2 cellular contexts compared by ENCODE assay signal in the genomic region with DNA sequence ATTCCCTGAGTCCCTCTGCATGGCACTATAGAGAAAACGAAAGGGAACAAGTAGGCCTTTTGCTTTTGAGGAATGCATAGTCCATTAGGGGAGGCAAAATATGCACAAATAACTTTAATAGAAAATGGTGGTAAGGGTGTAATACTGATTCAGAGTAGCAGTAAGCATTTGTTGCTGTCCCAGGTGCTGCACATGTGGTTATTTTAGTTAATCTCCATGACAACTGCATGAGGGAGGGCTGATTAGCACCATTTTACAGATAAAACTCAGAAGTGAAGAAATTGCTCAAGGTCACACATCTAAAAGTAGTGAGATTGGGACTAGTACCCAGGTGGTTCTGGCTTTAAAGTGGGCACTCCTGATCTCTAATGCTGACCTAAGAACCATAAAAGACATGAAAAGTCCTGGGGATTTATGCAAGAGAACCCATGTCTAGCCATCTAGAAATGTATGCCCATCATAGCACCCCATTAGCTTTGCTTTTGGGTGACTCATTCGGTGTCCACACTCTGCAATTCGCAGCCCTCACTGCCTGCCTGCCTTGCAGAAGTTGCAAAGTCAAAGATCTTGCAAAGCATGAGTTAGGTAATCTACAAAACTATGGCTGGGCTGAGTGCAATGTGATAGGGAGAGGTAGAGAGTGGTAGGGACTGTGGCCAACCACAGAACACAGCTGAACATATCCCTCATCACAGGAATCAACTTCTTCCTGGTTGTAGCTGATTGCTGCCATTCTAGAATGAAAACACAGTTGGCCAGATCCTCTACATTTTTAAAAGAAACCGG.
A peak's percentile ranks its signal among the peaks of the same experiment; 100 is the strongest.
TF ChIP-seq lines count a peak whose summit lies in the region.

No MANE protein-coding gene starts in this region.

TF ChIP-seq in SK-N-SH, 30 proteins besides CTCF, POLR2A, EP300 and RAD21 (continued from another document):
- TF ChIP-seq, protein P1, sequence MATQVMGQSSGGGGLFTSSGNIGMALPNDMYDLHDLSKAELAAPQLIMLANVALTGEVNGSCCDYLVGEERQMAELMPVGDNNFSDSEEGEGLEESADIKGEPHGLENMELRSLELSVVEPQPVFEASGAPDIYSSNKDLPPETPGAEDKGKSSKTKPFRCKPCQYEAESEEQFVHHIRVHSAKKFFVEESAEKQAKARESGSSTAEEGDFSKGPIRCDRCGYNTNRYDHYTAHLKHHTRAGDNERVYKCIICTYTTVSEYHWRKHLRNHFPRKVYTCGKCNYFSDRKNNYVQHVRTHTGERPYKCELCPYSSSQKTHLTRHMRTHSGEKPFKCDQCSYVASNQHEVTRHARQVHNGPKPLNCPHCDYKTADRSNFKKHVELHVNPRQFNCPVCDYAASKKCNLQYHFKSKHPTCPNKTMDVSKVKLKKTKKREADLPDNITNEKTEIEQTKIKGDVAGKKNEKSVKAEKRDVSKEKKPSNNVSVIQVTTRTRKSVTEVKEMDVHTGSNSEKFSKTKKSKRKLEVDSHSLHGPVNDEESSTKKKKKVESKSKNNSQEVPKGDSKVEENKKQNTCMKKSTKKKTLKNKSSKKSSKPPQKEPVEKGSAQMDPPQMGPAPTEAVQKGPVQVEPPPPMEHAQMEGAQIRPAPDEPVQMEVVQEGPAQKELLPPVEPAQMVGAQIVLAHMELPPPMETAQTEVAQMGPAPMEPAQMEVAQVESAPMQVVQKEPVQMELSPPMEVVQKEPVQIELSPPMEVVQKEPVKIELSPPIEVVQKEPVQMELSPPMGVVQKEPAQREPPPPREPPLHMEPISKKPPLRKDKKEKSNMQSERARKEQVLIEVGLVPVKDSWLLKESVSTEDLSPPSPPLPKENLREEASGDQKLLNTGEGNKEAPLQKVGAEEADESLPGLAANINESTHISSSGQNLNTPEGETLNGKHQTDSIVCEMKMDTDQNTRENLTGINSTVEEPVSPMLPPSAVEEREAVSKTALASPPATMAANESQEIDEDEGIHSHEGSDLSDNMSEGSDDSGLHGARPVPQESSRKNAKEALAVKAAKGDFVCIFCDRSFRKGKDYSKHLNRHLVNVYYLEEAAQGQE (IDR thresholded peaks at IDR 0.05; ENCODE audit: low read depth, low read length), result peak; percentile 22; the same call in 1 of the 2 replicates
- TF ChIP-seq MEF2A (IDR thresholded peaks at IDR 0.05; ENCODE audit: borderline replicate concordance, low read depth) (no peak), CHD2 (IDR thresholded peaks at IDR 0.05; ENCODE audit: low read length, partially characterized antibody) (no peak), EZH2phosphoT487 (IDR thresholded peaks at IDR 0.05; ENCODE audit: borderline replicate concordance, low read depth) (no peak), TCF12 (IDR thresholded peaks at IDR 0.05) (no peak)

TF ChIP-seq in SK-N-SH treated with all-trans-retinoic acid at 6 μM for 48 hours, 23 proteins besides CTCF, POLR2A, EP300 and RAD21 (continued from another document):
- TF ChIP-seq, protein P2, sequence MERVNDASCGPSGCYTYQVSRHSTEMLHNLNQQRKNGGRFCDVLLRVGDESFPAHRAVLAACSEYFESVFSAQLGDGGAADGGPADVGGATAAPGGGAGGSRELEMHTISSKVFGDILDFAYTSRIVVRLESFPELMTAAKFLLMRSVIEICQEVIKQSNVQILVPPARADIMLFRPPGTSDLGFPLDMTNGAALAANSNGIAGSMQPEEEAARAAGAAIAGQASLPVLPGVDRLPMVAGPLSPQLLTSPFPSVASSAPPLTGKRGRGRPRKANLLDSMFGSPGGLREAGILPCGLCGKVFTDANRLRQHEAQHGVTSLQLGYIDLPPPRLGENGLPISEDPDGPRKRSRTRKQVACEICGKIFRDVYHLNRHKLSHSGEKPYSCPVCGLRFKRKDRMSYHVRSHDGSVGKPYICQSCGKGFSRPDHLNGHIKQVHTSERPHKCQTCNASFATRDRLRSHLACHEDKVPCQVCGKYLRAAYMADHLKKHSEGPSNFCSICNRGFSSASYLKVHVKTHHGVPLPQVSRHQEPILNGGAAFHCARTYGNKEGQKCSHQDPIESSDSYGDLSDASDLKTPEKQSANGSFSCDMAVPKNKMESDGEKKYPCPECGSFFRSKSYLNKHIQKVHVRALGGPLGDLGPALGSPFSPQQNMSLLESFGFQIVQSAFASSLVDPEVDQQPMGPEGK (CRISPR knock-in tag; IDR thresholded peaks at IDR 0.05; ENCODE audit: borderline replicate concordance), result no peak
- TF ChIP-seq ZFP30 (CRISPR knock-in tag; IDR thresholded peaks at IDR 0.05), result no peak
- no peak for TF ChIP-seq TOX (CRISPR knock-in tag; IDR thresholded peaks at IDR 0.05; ENCODE audit: borderline replicate concordance)
- no peak for TF ChIP-seq ZNF70 (CRISPR knock-in tag; IDR thresholded peaks at IDR 0.05)
- no peak for TF ChIP-seq CSDC2 (CRISPR knock-in tag; IDR thresholded peaks at IDR 0.05)
- no peak for TF ChIP-seq GLIS3 (CRISPR knock-in tag; IDR thresholded peaks at IDR 0.05)
- TF ChIP-seq ZFP3 (CRISPR knock-in tag; IDR thresholded peaks at IDR 0.05), result no peak
- TF ChIP-seq, protein P3, sequence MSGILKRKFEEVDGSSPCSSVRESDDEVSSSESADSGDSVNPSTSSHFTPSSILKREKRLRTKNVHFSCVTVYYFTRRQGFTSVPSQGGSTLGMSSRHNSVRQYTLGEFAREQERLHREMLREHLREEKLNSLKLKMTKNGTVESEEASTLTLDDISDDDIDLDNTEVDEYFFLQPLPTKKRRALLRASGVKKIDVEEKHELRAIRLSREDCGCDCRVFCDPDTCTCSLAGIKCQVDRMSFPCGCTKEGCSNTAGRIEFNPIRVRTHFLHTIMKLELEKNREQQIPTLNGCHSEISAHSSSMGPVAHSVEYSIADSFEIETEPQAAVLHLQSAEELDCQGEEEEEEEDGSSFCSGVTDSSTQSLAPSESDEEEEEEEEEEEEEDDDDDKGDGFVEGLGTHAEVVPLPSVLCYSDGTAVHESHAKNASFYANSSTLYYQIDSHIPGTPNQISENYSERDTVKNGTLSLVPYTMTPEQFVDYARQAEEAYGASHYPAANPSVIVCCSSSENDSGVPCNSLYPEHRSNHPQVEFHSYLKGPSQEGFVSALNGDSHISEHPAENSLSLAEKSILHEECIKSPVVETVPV (CRISPR knock-in tag; IDR thresholded peaks at IDR 0.05), result no peak
- TF ChIP-seq, protein P4, sequence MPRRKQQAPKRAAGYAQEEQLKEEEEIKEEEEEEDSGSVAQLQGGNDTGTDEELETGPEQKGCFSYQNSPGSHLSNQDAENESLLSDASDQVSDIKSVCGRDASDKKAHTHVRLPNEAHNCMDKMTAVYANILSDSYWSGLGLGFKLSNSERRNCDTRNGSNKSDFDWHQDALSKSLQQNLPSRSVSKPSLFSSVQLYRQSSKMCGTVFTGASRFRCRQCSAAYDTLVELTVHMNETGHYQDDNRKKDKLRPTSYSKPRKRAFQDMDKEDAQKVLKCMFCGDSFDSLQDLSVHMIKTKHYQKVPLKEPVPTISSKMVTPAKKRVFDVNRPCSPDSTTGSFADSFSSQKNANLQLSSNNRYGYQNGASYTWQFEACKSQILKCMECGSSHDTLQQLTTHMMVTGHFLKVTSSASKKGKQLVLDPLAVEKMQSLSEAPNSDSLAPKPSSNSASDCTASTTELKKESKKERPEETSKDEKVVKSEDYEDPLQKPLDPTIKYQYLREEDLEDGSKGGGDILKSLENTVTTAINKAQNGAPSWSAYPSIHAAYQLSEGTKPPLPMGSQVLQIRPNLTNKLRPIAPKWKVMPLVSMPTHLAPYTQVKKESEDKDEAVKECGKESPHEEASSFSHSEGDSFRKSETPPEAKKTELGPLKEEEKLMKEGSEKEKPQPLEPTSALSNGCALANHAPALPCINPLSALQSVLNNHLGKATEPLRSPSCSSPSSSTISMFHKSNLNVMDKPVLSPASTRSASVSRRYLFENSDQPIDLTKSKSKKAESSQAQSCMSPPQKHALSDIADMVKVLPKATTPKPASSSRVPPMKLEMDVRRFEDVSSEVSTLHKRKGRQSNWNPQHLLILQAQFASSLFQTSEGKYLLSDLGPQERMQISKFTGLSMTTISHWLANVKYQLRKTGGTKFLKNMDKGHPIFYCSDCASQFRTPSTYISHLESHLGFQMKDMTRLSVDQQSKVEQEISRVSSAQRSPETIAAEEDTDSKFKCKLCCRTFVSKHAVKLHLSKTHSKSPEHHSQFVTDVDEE (CRISPR knock-in tag; IDR thresholded peaks at IDR 0.05), result no peak
- no peak for TF ChIP-seq OSR1 (CRISPR knock-in tag; IDR thresholded peaks at IDR 0.05)
- TF ChIP-seq ISL1 (CRISPR knock-in tag; IDR thresholded peaks at IDR 0.05), result no peak
